8 cellular contexts compared by ENCODE assay signal in genomic region chr22:37259540-37260029, GRCh38. TPM values are rescaled to one million over a fixed set of nuclear protein-coding genes. Genes with fewer than 3 reads are reported as not detected.
DNase-seq lines count a peak whose midpoint lies in the region; ATAC-seq and TF ChIP-seq lines count a peak whose summit lies in the region.

No MANE protein-coding gene starts in this region.

- H3K4me3 ChIP-seq in RWPE2 (ENCODE audit: severe bottlenecking) (no peak overlapping the region), testis (no peak overlapping the region)

- ATAC-seq in RWPE2 (ENCODE audit: low read depth) (no peak), GM18909 (IDR thresholded peaks at IDR 0.05; ENCODE audit: poor library complexity, unreplicated experiment) (no peak), HG02610 (IDR thresholded peaks at IDR 0.05; ENCODE audit: unreplicated experiment) (no peak)

- H3K36me3 ChIP-seq in RWPE2 (ENCODE audit: low read depth) (no peaks in the 10 kb centered on the region), testis (ENCODE audit: low read depth, missing control alignments) (no peaks in the 10 kb centered on the region)

- TF ChIP-seq POLR2A in testis (IDR thresholded peaks at IDR 0.05) = no peak

- H3K27me3 ChIP-seq in RWPE2 (ENCODE audit: insufficient read depth, poor library complexity, severe bottlenecking) (no peaks in the 10 kb centered on the region), testis (no peaks in the 10 kb centered on the region)

- H3K9me3 ChIP-seq in RWPE2 (ENCODE audit: severe bottlenecking) = peaks cover 6% of the 10 kb centered on the region
- H3K9me3 ChIP-seq in testis = no peaks in the 10 kb centered on the region

- H3K4me1 ChIP-seq in RWPE2 (ENCODE audit: insufficient read depth, poor library complexity, severe bottlenecking) (peaks cover 11% of the 10 kb centered on the region), testis (no peaks in the 10 kb centered on the region)

- DNase-seq in AG08396 (ENCODE audit: low spot score) (peak; percentile 51), GM03348 (ENCODE audit: low spot score) (peak; percentile 77), RWPE2 (ENCODE audit: low spot score) (peak; percentile 28), head of caudate nucleus (peak in 39 of 42 donors; percentile 25 to 77 (median 48)), testis (peak; percentile 57), globus pallidus (ENCODE audit: low spot score) (no peak)

- TF ChIP-seq CTCF in RWPE2 (IDR thresholded peaks at IDR 0.05; ENCODE audit: poor library complexity, severe bottlenecking) (peak; percentile 25), testis (IDR thresholded peaks at IDR 0.05) (peak in 2 of 3 experiments; percentile 33 to 47)

- WGBS in testis, 2 donors = 4 to 7% methylated on average over 23 of the region's 23 CpGs

- H3K27ac ChIP-seq in RWPE2 (ENCODE audit: poor library complexity, severe bottlenecking) = no peak overlapping the region
- no peak overlapping the region for H3K27ac ChIP-seq in testis

- intact Hi-C loops in head of caudate nucleus (cut with DNase I) (no loop called here), testis (cut with DNase I; ENCODE audit: low total_unique reads) (no loop called here)

RNA-seq across cellular contexts. Expression of gene RAC2, which starts 15.5 kb away (rescaled TPM):
- total RNA-seq in testis = 10 to 100 TPM in 1 of 2 donors, 1 to 10 TPM in 1; 1.2 to 10.7 TPM
- polyA plus RNA-seq in testis (ENCODE audit: insufficient read depth, low read depth, low replicate concordance) = 15.5 TPM

RNA-seq across cellular contexts. Expression of gene CYTH4, which starts 22.7 kb away (rescaled TPM):
- total RNA-seq in testis = 1 to 10 TPM; 2.7 to 7.2 TPM
- polyA plus RNA-seq in testis (ENCODE audit: insufficient read depth, low read depth, low replicate concordance) = 6.8 TPM

RNA-seq across cellular contexts. Expression of gene SSTR3, which starts 47.3 kb away (rescaled TPM):
- total RNA-seq in testis = 10 to 100 TPM; 40.1 to 54.4 TPM
- polyA plus RNA-seq in testis (ENCODE audit: insufficient read depth, low read depth, low replicate concordance) = 26.8 TPM
